Comparison of ENCODE assay signal across 25 cellular contexts in genomic region chr12:119363037-119363436, GRCh38. TPM values are rescaled to one million over a fixed set of nuclear protein-coding genes. Genes with fewer than 3 reads are reported as not detected.
"Had no signal": no experiment of that assay in that cellular context is flagged by ENCODE, and none has a peak within 500 bp of the region (broad histone marks: within the 10 kb centered on the region; RNA-seq: fewer than 3 reads in every experiment).

No MANE protein-coding gene starts in this region.

- H3K36me3 ChIP-seq: left lung, tibial nerve had no signal

- H3K4me1 Mint-ChIP-seq: activated B cell treated with CpG ODN at 0.5 μM for 24 hours; activated CD4-positive, alpha-beta memory T cell treated with anti-CD3 and anti-CD28 coated beads, Interleukin-2, amount 10 ng/mL, durations not matched to agents 7 days and 5 days; activated naive CD8-positive, alpha-beta T cell treated with anti-CD3 and anti-CD28 coated beads, Interleukin-2, amount 10 ng/mL, durations not matched to agents 7 days and 5 days had no signal

- H3K4me3 Mint-ChIP-seq: activated B cell treated with CpG ODN at 0.5 μM for 24 hours; activated CD4-positive, alpha-beta memory T cell treated with anti-CD3 and anti-CD28 coated beads, Interleukin-2, amount 10 ng/mL, durations not matched to agents 7 days and 5 days; activated naive CD8-positive, alpha-beta T cell treated with anti-CD3 and anti-CD28 coated beads, Interleukin-2, amount 10 ng/mL, durations not matched to agents 7 days and 5 days; effector memory CD8-positive, alpha-beta T cell; mesothelial cell of epicardium; nephron progenitor cell; stimulated activated naive CD8-positive, alpha-beta T cell treated with anti-CD3 and anti-CD28 coated beads, Interleukin-15, Interleukin-2, amounts not matched to agents 100 ng/mL and 50 ng/mL, for 24 hours had no signal

- H3K27me3 ChIP-seq: left lung, tibial nerve had no signal

- H3K4me3 ChIP-seq: left lung, tibial nerve had no signal

- H3K9me3 ChIP-seq: left lung, tibial nerve had no signal

- ATAC-seq: effector memory CD8-positive, alpha-beta T cell; left lung; right cardiac atrium had no signal

- H3K4me1 ChIP-seq: left lung, tibial nerve had no signal

- H3K27me3 Mint-ChIP-seq: progenitor cell of endocrine pancreas had no signal

- DNase-seq: activated B cell treated with CpG ODN at 0.5 μM for 24 hours; activated CD4-positive, alpha-beta memory T cell treated with anti-CD3 and anti-CD28 coated beads, Interleukin-2, amount 10 ng/mL, durations not matched to agents 7 days and 5 days; activated CD4-positive, alpha-beta T cell treated with anti-CD3 and anti-CD28 coated beads for 48 hours; activated naive CD4-positive, alpha-beta T cell treated with Interleukin-2 at 50 U/mL for 16 hours; activated naive CD8-positive, alpha-beta T cell treated with anti-CD3 and anti-CD28 coated beads, Interleukin-2, amount 10 ng/mL, durations not matched to agents 7 days and 5 days; activated T-cell treated with anti-CD3 and anti-CD28 coated beads, Interleukin-2, amount 50 U/mL, for 1 hour; amygdala; dermis blood vessel endothelial cell; effector memory CD8-positive, alpha-beta T cell; head of caudate nucleus; left lung; nephron progenitor cell; right cardiac atrium had no signal

- H3K27ac Mint-ChIP-seq: activated B cell treated with CpG ODN at 0.5 μM for 24 hours; activated CD4-positive, alpha-beta memory T cell treated with anti-CD3 and anti-CD28 coated beads, Interleukin-2, amount 10 ng/mL, durations not matched to agents 7 days and 5 days; activated naive CD8-positive, alpha-beta T cell treated with anti-CD3 and anti-CD28 coated beads, Interleukin-2, amount 10 ng/mL, durations not matched to agents 7 days and 5 days; activated T-helper 2 cell treated with anti-CD3 and anti-CD28 coated beads, Interferon-gamma antibody, Interleukin-2, Interleukin-4, amounts not matched to agents 10 μg/mL and 5 μg/mL and 100 μg/mL, durations not matched to agents 14 hours and 24 hours and 36 hours; effector memory CD8-positive, alpha-beta T cell; mesothelial cell of epicardium; nephron progenitor cell; stimulated activated naive CD8-positive, alpha-beta T cell treated with anti-CD3 and anti-CD28 coated beads, Interleukin-15, Interleukin-2, amounts not matched to agents 100 ng/mL and 50 ng/mL, for 24 hours had no signal

- H3K36me3 Mint-ChIP-seq: activated naive CD8-positive, alpha-beta T cell treated with anti-CD3 and anti-CD28 coated beads, Interleukin-2, amount 10 ng/mL, durations not matched to agents 7 days and 5 days; mesothelial cell of epicardium had no signal

- H3K27ac ChIP-seq: left lung, tibial nerve had no signal

- H3K9me3 Mint-ChIP-seq: activated CD4-positive, alpha-beta memory T cell treated with anti-CD3 and anti-CD28 coated beads, Interleukin-2, amount 10 ng/mL, durations not matched to agents 7 days and 5 days had no signal

RNA-seq across cellular contexts. Expression of gene CCDC60, which starts 28.5 kb away (rescaled TPM):
- total RNA-seq: activated B cell treated with CpG ODN at 0.5 μM for 24 hours; activated CD4-positive, alpha-beta memory T cell treated with anti-CD3 and anti-CD28 coated beads, Interleukin-2, amount 10 ng/mL, durations not matched to agents 7 days and 5 days; activated naive CD8-positive, alpha-beta T cell treated with anti-CD3 and anti-CD28 coated beads, Interleukin-2, amount 10 ng/mL, durations not matched to agents 7 days and 5 days; activated T-helper 2 cell treated with anti-CD3 and anti-CD28 coated beads, Interferon-gamma antibody, Interleukin-2, Interleukin-4, amounts not matched to agents 10 μg/mL and 5 μg/mL and 100 μg/mL, durations not matched to agents 14 hours and 24 hours and 36 hours; cardiac septum; dermis blood vessel endothelial cell; epithelial cell of proximal tubule; frontal cortex; kidney epithelial cell; lung microvascular endothelial cell; omental fat pad; skeletal muscle tissue; tibial nerve had no signal
